ENCODE assay signal across 8 cellular contexts in genomic region chr2:127407661-127408003, GRCh38. TPM values are rescaled to one million over a fixed set of nuclear protein-coding genes. Genes with fewer than 3 reads are reported as not detected.
DNase-seq lines count a peak whose midpoint lies in the region; ATAC-seq, FAIRE-seq and TF ChIP-seq lines count a peak whose summit lies in the region.

No MANE protein-coding gene starts in this region.

- peak overlapping the region; percentile 13 for H3K9ac ChIP-seq in mesendoderm (ENCODE audit: low read length)

- no peaks in the 10 kb centered on the region for H3K27me3 ChIP-seq in mesendoderm (ENCODE audit: insufficient read depth, low read length, poor library complexity)

- in situ Hi-C loops in astrocyte of the spinal cord (cut with HindIII; ENCODE audit: low sequenced_read_pairs), result no loop called here

- H3K4me3 ChIP-seq in astrocyte of the spinal cord (ENCODE audit: low read depth, low read length), result no peak overlapping the region
- no peak overlapping the region for H3K4me3 ChIP-seq in mesendoderm (ENCODE audit: low read length)

- H3K36me3 ChIP-seq in mesendoderm (ENCODE audit: control insufficient read depth, insufficient read depth, low read length), result no peaks in the 10 kb centered on the region

- no peak overlapping the region for H2BK5ac ChIP-seq in mesendoderm (ENCODE audit: low read length)

- H3K79me1 ChIP-seq in mesendoderm (ENCODE audit: low read length), result no peaks in the 10 kb centered on the region

- no peak for TF ChIP-seq POLR2A in H54 (IDR thresholded peaks at IDR 0.05; ENCODE audit: low read depth, low read length)

- WGBS in mesendoderm (ENCODE audit: extremely low coverage, insufficient coverage, low lambda C conversion rate), result no CpG with 5 or more reads among the region's 6 CpGs

- no peak overlapping the region for H2BK15ac ChIP-seq in mesendoderm (replicated peaks; ENCODE audit: low read depth)

- no peak for TF ChIP-seq CTCF in astrocyte of the spinal cord (IDR thresholded peaks at IDR 0.05; ENCODE audit: low read depth, low read length)

- no peak overlapping the region for H3K27ac ChIP-seq in mesendoderm (ENCODE audit: low read depth, low read length)

- H3K4me2 ChIP-seq in mesendoderm (ENCODE audit: low read length), result peak overlapping the region; percentile 10

- no peak overlapping the region for H3K23ac ChIP-seq in mesendoderm (ENCODE audit: low read length)

- no peaks in the 10 kb centered on the region for H3K79me2 ChIP-seq in mesendoderm (ENCODE audit: control insufficient read depth, insufficient read depth, low read length)

- no peak overlapping the region for H4K5ac ChIP-seq in mesendoderm (ENCODE audit: low read length)

- no peak overlapping the region for H4K8ac ChIP-seq in mesendoderm (ENCODE audit: low read depth, low read length)

- H3K4ac ChIP-seq in mesendoderm (ENCODE audit: low read depth, low read length), result no peak overlapping the region

- H3K18ac ChIP-seq in mesendoderm (ENCODE audit: low read length), result no peak overlapping the region

- no peak overlapping the region for H2AK5ac ChIP-seq in mesendoderm (ENCODE audit: low read length)

- H3K56ac ChIP-seq in mesendoderm (ENCODE audit: low read length), result peak overlapping the region; percentile 87

- ATAC-seq in GM18498 (IDR thresholded peaks at IDR 0.05; ENCODE audit: unreplicated experiment) (peak; percentile 11), HG03095 (IDR thresholded peaks at IDR 0.05; ENCODE audit: unreplicated experiment) (peak; percentile 22)

- no peak for FAIRE-seq in H54 (lab: Jason Lieb, UNC)

- H3K4me1 ChIP-seq in mesendoderm (ENCODE audit: control insufficient read depth, low read depth, low read length), result peaks cover 7% of the 10 kb centered on the region

- peak; percentile 40 for DNase-seq in astrocyte of the spinal cord (ENCODE audit: low read depth, low spot score)
- no peak for DNase-seq in mesendoderm
- DNase-seq in H54 (ENCODE audit: insufficient read length, low spot score), result no peak
- DNase-seq in NCI-H510A (lab: John Stamatoyannopoulos, UW), result no peak
- no peak for DNase-seq in NCI-H69 (lab: John Stamatoyannopoulos, UW)
- no peak for DNase-seq in DMS 273 treated with DMSO at 0.1 percent for 48 hours (lab: John Stamatoyannopoulos, UW)

- no peak overlapping the region for H2BK120ac ChIP-seq in mesendoderm (ENCODE audit: low read depth, low read length)

RNA-seq across cellular contexts. Expression of gene PROC, which starts 10.6 kb away (rescaled TPM):
- 0.11 TPM for polyA plus RNA-seq in mesendoderm (2013, experiment 1 of 2)
- 0.15 TPM for polyA plus RNA-seq in mesendoderm (2013, experiment 2 of 2)

RNA-seq across cellular contexts. Expression of gene MAP3K2, which starts 19.9 kb away (rescaled TPM):
- 7.8 TPM for polyA plus RNA-seq in mesendoderm (2013, experiment 1 of 2)
- 8.3 TPM for polyA plus RNA-seq in mesendoderm (2013, experiment 2 of 2)
